In the genomic region with DNA sequence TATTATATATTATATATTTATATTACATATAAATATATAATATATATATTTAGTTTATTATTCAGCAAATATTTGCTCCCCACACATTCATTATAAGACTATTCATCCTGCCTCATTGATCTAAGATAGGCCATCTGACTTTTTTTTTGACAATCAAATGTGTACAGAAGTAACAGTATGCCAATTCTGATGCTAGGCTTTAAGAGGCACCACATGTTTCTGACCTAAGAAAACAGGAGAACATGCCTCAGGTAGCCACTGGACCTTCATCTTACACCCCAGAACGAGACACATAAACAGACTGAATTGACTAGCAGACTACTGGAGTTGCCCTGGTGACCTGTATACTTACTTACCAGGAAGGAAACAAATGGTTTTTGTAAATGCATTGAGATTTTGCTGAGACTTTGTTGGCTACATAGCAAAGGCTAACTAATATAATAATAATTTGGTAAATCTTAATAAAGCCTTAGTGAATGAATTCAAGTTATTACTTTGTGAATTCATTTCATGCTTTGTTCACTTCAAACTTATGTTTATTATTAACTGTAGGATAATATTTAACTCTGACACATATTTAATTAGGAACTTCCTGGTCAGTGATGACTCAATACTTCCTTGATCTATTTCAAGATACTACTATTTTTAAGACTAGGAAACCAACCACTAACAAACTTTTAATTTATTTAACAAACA, we compare ENCODE assay signal across 1 cellular context.
TF ChIP-seq lines count a peak whose summit lies in the region.

No MANE protein-coding gene starts in this region.

TF ChIP-seq in GM12878, 131 proteins besides CTCF, POLR2A, EP300 and RAD21 (continued from another document):
- TF ChIP-seq BMI1 (IDR thresholded peaks at IDR 0.05; ENCODE audit: borderline replicate concordance), result 0 out of 2 replicates have a peak, but pooled peaks have one; percentile 11
- TF ChIP-seq IKZF2 (IDR thresholded peaks at IDR 0.05), result peak in 1 of 2 experiments; percentile 21; a peak in 2 of 4 replicates
- peak; percentile 89 for TF ChIP-seq ATF7 (IDR thresholded peaks at IDR 0.05; ENCODE audit: low read depth)
- TF ChIP-seq, protein P1, sequence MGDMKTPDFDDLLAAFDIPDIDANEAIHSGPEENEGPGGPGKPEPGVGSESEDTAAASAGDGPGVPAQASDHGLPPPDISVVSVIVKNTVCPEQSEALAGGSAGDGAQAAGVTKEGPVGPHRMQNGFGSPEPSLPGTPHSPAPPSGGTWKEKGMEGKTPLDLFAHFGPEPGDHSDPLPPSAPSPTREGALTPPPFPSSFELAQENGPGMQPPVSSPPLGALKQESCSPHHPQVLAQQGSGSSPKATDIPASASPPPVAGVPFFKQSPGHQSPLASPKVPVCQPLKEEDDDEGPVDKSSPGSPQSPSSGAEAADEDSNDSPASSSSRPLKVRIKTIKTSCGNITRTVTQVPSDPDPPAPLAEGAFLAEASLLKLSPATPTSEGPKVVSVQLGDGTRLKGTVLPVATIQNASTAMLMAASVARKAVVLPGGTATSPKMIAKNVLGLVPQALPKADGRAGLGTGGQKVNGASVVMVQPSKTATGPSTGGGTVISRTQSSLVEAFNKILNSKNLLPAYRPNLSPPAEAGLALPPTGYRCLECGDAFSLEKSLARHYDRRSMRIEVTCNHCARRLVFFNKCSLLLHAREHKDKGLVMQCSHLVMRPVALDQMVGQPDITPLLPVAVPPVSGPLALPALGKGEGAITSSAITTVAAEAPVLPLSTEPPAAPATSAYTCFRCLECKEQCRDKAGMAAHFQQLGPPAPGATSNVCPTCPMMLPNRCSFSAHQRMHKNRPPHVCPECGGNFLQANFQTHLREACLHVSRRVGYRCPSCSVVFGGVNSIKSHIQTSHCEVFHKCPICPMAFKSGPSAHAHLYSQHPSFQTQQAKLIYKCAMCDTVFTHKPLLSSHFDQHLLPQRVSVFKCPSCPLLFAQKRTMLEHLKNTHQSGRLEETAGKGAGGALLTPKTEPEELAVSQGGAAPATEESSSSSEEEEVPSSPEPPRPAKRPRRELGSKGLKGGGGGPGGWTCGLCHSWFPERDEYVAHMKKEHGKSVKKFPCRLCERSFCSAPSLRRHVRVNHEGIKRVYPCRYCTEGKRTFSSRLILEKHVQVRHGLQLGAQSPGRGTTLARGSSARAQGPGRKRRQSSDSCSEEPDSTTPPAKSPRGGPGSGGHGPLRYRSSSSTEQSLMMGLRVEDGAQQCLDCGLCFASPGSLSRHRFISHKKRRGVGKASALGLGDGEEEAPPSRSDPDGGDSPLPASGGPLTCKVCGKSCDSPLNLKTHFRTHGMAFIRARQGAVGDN (IDR thresholded peaks at IDR 0.05), result 0 out of 2 replicates have a peak, but pooled peaks have one; percentile 10
- no peak for TF ChIP-seq SPI1 (IDR thresholded peaks at IDR 0.05; ENCODE audit: borderline replicate concordance, insufficient read depth, low read depth, low read length)
- peak; percentile 97 for TF ChIP-seq MEF2B (IDR thresholded peaks at IDR 0.05; ENCODE audit: partially characterized antibody, poor library complexity, severe bottlenecking)
- TF ChIP-seq, protein P2, sequence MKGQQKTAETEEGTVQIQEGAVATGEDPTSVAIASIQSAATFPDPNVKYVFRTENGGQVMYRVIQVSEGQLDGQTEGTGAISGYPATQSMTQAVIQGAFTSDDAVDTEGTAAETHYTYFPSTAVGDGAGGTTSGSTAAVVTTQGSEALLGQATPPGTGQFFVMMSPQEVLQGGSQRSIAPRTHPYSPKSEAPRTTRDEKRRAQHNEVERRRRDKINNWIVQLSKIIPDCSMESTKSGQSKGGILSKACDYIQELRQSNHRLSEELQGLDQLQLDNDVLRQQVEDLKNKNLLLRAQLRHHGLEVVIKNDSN (IDR thresholded peaks at IDR 0.05; ENCODE audit: borderline replicate concordance, extremely low read length, insufficient read depth, low read depth, low read length), result no peak
- TF ChIP-seq LARP7 (IDR thresholded peaks at IDR 0.05), result no peak
- 0 out of 2 replicates have a peak, but pooled peaks have one; percentile 49 for TF ChIP-seq DPF2 (IDR thresholded peaks at IDR 0.05)
- TF ChIP-seq EED (IDR thresholded peaks at IDR 0.05; ENCODE audit: low read depth), result no peak
- TF ChIP-seq SREBF2 (IDR thresholded peaks at IDR 0.05; ENCODE audit: low read length), result no peak
- TF ChIP-seq MTA2 (IDR thresholded peaks at IDR 0.05; ENCODE audit: low read depth), result peak; percentile 96
- TF ChIP-seq, protein P3, sequence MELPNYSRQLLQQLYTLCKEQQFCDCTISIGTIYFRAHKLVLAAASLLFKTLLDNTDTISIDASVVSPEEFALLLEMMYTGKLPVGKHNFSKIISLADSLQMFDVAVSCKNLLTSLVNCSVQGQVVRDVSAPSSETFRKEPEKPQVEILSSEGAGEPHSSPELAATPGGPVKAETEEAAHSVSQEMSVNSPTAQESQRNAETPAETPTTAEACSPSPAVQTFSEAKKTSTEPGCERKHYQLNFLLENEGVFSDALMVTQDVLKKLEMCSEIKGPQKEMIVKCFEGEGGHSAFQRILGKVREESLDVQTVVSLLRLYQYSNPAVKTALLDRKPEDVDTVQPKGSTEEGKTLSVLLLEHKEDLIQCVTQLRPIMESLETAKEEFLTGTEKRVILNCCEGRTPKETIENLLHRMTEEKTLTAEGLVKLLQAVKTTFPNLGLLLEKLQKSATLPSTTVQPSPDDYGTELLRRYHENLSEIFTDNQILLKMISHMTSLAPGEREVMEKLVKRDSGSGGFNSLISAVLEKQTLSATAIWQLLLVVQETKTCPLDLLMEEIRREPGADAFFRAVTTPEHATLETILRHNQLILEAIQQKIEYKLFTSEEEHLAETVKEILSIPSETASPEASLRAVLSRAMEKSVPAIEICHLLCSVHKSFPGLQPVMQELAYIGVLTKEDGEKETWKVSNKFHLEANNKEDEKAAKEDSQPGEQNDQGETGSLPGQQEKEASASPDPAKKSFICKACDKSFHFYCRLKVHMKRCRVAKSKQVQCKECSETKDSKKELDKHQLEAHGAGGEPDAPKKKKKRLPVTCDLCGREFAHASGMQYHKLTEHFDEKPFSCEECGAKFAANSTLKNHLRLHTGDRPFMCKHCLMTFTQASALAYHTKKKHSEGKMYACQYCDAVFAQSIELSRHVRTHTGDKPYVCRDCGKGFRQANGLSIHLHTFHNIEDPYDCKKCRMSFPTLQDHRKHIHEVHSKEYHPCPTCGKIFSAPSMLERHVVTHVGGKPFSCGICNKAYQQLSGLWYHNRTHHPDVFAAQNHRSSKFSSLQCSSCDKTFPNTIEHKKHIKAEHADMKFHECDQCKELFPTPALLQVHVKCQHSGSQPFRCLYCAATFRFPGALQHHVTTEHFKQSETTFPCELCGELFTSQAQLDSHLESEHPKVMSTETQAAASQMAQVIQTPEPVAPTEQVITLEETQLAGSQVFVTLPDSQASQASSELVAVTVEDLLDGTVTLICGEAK (IDR thresholded peaks at IDR 0.05; ENCODE audit: borderline replicate concordance), result no peak
- peak; percentile 40 for TF ChIP-seq IKZF1 (conservative IDR thresholded peaks at IDR 0.05)
- no peak for TF ChIP-seq TCF7 (IDR thresholded peaks at IDR 0.05; ENCODE audit: borderline replicate concordance)
- TF ChIP-seq MEF2A (IDR thresholded peaks at IDR 0.05; ENCODE audit: insufficient read depth, low read depth, low read length), result peak; percentile 78
- TF ChIP-seq USF2 (IDR thresholded peaks at IDR 0.05; ENCODE audit: borderline replicate concordance, low read depth, low read length), result no peak
